Comparison of ENCODE assay signal across 9 cellular contexts in the genomic region with DNA sequence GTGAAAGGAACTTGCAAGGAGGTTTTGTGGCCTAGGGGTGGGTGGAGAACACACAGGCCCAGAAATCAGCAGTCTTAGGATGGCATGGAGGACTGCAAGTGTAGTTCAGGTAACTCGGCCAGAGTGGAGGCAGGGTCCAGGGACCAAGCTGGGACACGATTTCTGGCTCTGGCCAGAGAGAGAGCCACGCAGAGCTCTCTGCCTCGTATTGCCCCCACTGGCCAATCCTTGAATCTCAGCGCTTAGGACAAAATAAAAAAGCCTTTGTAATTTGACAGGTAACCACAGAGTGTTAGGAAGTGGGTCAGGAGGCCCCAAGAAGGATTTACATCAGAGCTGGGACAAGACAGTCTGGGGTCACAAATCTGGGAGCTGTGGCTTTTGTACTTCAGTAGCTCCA. TPM values are rescaled to one million over a fixed set of nuclear protein-coding genes. Genes with fewer than 3 reads are reported as not detected.
DNase-seq lines count a peak whose midpoint lies in the region; TF ChIP-seq lines count a peak whose summit lies in the region.
"Had no signal": no experiment of that assay in that cellular context is flagged by ENCODE, and none has a peak within 500 bp of the region (broad histone marks: within the 10 kb centered on the region; RNA-seq: fewer than 3 reads in every experiment).

No MANE protein-coding gene starts in this region.

- intact Hi-C loops in activated T-helper 2 cell treated with anti-CD3 and anti-CD28 coated beads, Interferon-gamma antibody, Interleukin-2, Interleukin-4, amounts not matched to agents 10 μg/mL and 5 μg/mL and 100 μg/mL, durations not matched to agents 14 hours and 24 hours and 36 hours (cut with micrococcal nuclease) = no loop called here

- in situ Hi-C loops in G401 (cut with HindIII; ENCODE audit: low sequenced_read_pairs) = no loop called here

- H3K27ac Mint-ChIP-seq in chondrocyte (ENCODE audit: unreplicated experiment) (no peak overlapping the region), neural crest cell (ENCODE audit: unreplicated experiment) (no peak overlapping the region)
- no peak overlapping the region for H3K27ac Mint-ChIP-seq in activated T-helper 2 cell treated with anti-CD3 and anti-CD28 coated beads, Interferon-gamma antibody, Interleukin-2, Interleukin-4, amounts not matched to agents 10 μg/mL and 5 μg/mL and 100 μg/mL, durations not matched to agents 14 hours and 24 hours and 36 hours

- DNase-seq in G401 (ENCODE audit: low spot score) = peak; percentile 55
- DNase-seq in MV-4-11 (lab: John Stamatoyannopoulos, UW) = peak; percentile 11
- no peak for DNase-seq in chondrocyte (ENCODE audit: low spot score)
- no peak for DNase-seq in neural crest cell (ENCODE audit: low read depth, low spot score)
- no peak for DNase-seq in activated T-helper 2 cell treated with anti-CD3 and anti-CD28 coated beads, Interferon-gamma antibody, Interleukin-2, Interleukin-4, amounts not matched to agents 10 μg/mL and 5 μg/mL and 100 μg/mL, durations not matched to agents 14 hours and 24 hours and 36 hours (ENCODE audit: low spot score)
- DNase-seq in NCI-H82 treated with DMSO at 0.1 percent for 48 hours (lab: John Stamatoyannopoulos, UW; ENCODE audit: unreplicated experiment) = no peak
- no peak for DNase-seq in stimulated activated CD4-positive, alpha-beta T cell treated with anti-CD3 and anti-CD28 coated beads, Interleukin-4, amount 100 ng/mL, for 24 hours
- DNase-seq: foreskin melanocyte, NCI-H1436 had no signal

- peaks cover 72% of the 10 kb centered on the region for H3K4me1 Mint-ChIP-seq in chondrocyte (ENCODE audit: low read depth)
- peaks cover 55% of the 10 kb centered on the region for H3K4me1 Mint-ChIP-seq in neural crest cell
- peaks cover 75% of the 10 kb centered on the region for H3K4me1 Mint-ChIP-seq in activated T-helper 2 cell treated with anti-CD3 and anti-CD28 coated beads, Interferon-gamma antibody, Interleukin-2, Interleukin-4, amounts not matched to agents 10 μg/mL and 5 μg/mL and 100 μg/mL, durations not matched to agents 14 hours and 24 hours and 36 hours (ENCODE audit: low read depth)

- H3K9me3 Mint-ChIP-seq in chondrocyte (ENCODE audit: low read depth) (no peaks in the 10 kb centered on the region), neural crest cell (no peaks in the 10 kb centered on the region)
- H3K9me3 Mint-ChIP-seq in activated T-helper 2 cell treated with anti-CD3 and anti-CD28 coated beads, Interferon-gamma antibody, Interleukin-2, Interleukin-4, amounts not matched to agents 10 μg/mL and 5 μg/mL and 100 μg/mL, durations not matched to agents 14 hours and 24 hours and 36 hours = no peaks in the 10 kb centered on the region

- no peaks in the 10 kb centered on the region for H3K36me3 Mint-ChIP-seq in chondrocyte (ENCODE audit: low read depth)
- H3K36me3 Mint-ChIP-seq in neural crest cell (ENCODE audit: low read depth) = peaks cover 2% of the 10 kb centered on the region
- H3K36me3 Mint-ChIP-seq in activated T-helper 2 cell treated with anti-CD3 and anti-CD28 coated beads, Interferon-gamma antibody, Interleukin-2, Interleukin-4, amounts not matched to agents 10 μg/mL and 5 μg/mL and 100 μg/mL, durations not matched to agents 14 hours and 24 hours and 36 hours (ENCODE audit: low read depth) = peaks cover 10% of the 10 kb centered on the region

- H3K4me3 Mint-ChIP-seq in chondrocyte (ENCODE audit: unreplicated experiment) (no peak overlapping the region), neural crest cell (no peak overlapping the region)
- H3K4me3 Mint-ChIP-seq in activated T-helper 2 cell treated with anti-CD3 and anti-CD28 coated beads, Interferon-gamma antibody, Interleukin-2, Interleukin-4, amounts not matched to agents 10 μg/mL and 5 μg/mL and 100 μg/mL, durations not matched to agents 14 hours and 24 hours and 36 hours (ENCODE audit: low read depth) = no peak overlapping the region

- TF ChIP-seq CTCF in chondrocyte (IDR thresholded peaks at IDR 0.05) (peak; percentile 56), neural crest cell (conservative IDR thresholded peaks at IDR 0.05) (peak; percentile 51)

- no peaks in the 10 kb centered on the region for H3K27me3 Mint-ChIP-seq in chondrocyte (ENCODE audit: low read depth)
- no peaks in the 10 kb centered on the region for H3K27me3 Mint-ChIP-seq in neural crest cell (ENCODE audit: low read depth)
- H3K27me3 Mint-ChIP-seq in activated T-helper 2 cell treated with anti-CD3 and anti-CD28 coated beads, Interferon-gamma antibody, Interleukin-2, Interleukin-4, amounts not matched to agents 10 μg/mL and 5 μg/mL and 100 μg/mL, durations not matched to agents 14 hours and 24 hours and 36 hours (ENCODE audit: low read depth) = no peaks in the 10 kb centered on the region

RNA-seq across cellular contexts. Expression of a gene that starts 11.7 kb away (rescaled TPM):
- 2.8 and 6.8 TPM in 2 replicates for total RNA-seq in G401 (2014; rRNA removed; shearing (Covaris generic))
- total RNA-seq in chondrocyte = 14.2 to 14.8 TPM (median 14.6 TPM) in 3 replicates
- total RNA-seq in neural crest cell = 26.3 and 27.9 TPM in 2 replicates
- 19.9 and 20.7 TPM in 2 replicates for total RNA-seq in activated T-helper 2 cell treated with anti-CD3 and anti-CD28 coated beads, Interferon-gamma antibody, Interleukin-2, Interleukin-4, amounts not matched to agents 10 μg/mL and 5 μg/mL and 100 μg/mL, durations not matched to agents 14 hours and 24 hours and 36 hours

Comparison
In these comparisons a context has a peak if more than half of its experiments do, and no peak if none do; other contexts are left out.
1. DNase-seq: peak in G401 (single experiment) and MV-4-11 (single experiment); none in chondrocyte (single experiment), neural crest cell (single experiment), activated T-helper 2 cell treated with anti-CD3 and anti-CD28 coated beads, Interferon-gamma antibody, Interleukin-2, Interleukin-4, amounts not matched to agents 10 μg/mL and 5 μg/mL and 100 μg/mL, durations not matched to agents 14 hours and 24 hours and 36 hours (single experiment), NCI-H82 treated with DMSO at 0.1 percent for 48 hours (single experiment) and stimulated activated CD4-positive, alpha-beta T cell treated with anti-CD3 and anti-CD28 coated beads, Interleukin-4, amount 100 ng/mL, for 24 hours (single experiment).